In the genomic region with DNA sequence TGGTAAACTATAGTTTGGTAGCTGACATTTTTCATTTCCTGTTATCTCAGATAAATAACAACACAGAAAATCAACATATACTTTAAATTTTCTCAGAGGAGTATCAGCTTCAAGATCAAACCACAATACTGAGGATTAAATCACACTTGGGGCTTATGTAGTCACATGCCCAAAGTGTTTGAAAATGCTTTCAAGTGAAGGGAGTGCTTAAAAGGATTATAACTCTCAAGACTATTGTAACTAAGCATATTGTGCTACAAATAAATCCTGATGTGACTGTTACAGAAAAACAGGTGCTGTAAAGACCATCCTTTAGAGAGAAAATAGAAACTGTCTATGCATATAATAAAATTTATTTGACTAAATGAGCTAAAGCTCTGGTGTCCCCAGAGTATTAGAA, we compare ENCODE assay signal across 23 cellular contexts.
"Had no signal": no experiment of that assay in that cellular context is flagged by ENCODE, and none has a peak within 500 bp of the region (broad histone marks: within the 10 kb centered on the region; RNA-seq: fewer than 3 reads in every experiment).

No MANE protein-coding gene starts in this region.

- ATAC-seq: foreskin keratinocyte; gastroesophageal sphincter; heart right ventricle; left cardiac atrium; left lung; mucosa of descending colon; natural killer cell treated with Interleukin-12 subunit alpha and Interleukin-12 subunit beta and Interleukin-15 and Interleukin-18, amount 100 ng/mL, for 72 hours; pancreas; right lobe of liver; stimulated activated naive CD8-positive, alpha-beta T cell treated with anti-CD3 and anti-CD28 coated beads, Interleukin-15, amount 100 ng/mL, for 72 hours had no signal

- DNase-seq: dermis blood vessel endothelial cell; effector memory CD4-positive, alpha-beta T cell; foreskin keratinocyte; glutamatergic neuron; heart right ventricle; hippocampal formation; left cardiac atrium; left lung; mesenchymal stem cell; mucosa of descending colon; naive B cell; pancreas; retina; right lobe of liver; small intestine; stimulated activated CD4-positive, alpha-beta T cell treated with anti-CD3 and anti-CD28 coated beads, Interleukin-15, amount 100 ng/mL, for 24 hours; stimulated activated CD4-positive, alpha-beta T cell treated with anti-CD3 and anti-CD28 coated beads, Interleukin-2, amount 100 ng/mL, for 48 hours; stimulated activated naive CD4-positive, alpha-beta T cell; stimulated activated naive CD8-positive, alpha-beta T cell treated with anti-CD3 and anti-CD28 coated beads, Interleukin-15, amount 100 ng/mL, for 72 hours; thyroid gland; trophoblast cell had no signal
